ENCODE assay signal across 1 cellular context in genomic region chr1:11925196-11925937, GRCh38.
TF ChIP-seq lines count a peak whose summit lies in the region.

No MANE protein-coding gene starts in this region.

TF ChIP-seq in GM12878, 131 proteins besides CTCF, POLR2A, EP300 and RAD21:
- TF ChIP-seq LARP7 (IDR thresholded peaks at IDR 0.05), result peak; percentile 20; the same call in 1 of the 2 replicates
